ENCODE assay signal across 13 cellular contexts in genomic region chr3:4409415-4409814, GRCh38. TPM values are rescaled to one million over a fixed set of nuclear protein-coding genes. Genes with fewer than 3 reads are reported as not detected.
DNase-seq lines count a peak whose midpoint lies in the region; ATAC-seq, FAIRE-seq and TF ChIP-seq lines count a peak whose summit lies in the region.
"Had no signal": no experiment of that assay in that cellular context is flagged by ENCODE, and none has a peak within 500 bp of the region (broad histone marks: within the 10 kb centered on the region; RNA-seq: fewer than 3 reads in every experiment).

No MANE protein-coding gene starts in this region.

- peaks cover 62% of the 10 kb centered on the region for H3K36me3 Mint-ChIP-seq in T-cell

- no peak overlapping the region for H3K4me2 ChIP-seq in endothelial cell of umbilical vein (ENCODE audit: insufficient read depth, low read length)

- TF ChIP-seq CTCF in GM10266 (IDR thresholded peaks at IDR 0.05; ENCODE audit: control insufficient read depth, insufficient read depth, low read depth, missing control alignments): no peak
- no peak for TF ChIP-seq CTCF in endothelial cell of umbilical vein (IDR thresholded peaks at IDR 0.05; ENCODE audit: extremely low read depth in 1 of 2, insufficient read depth in 1 of 2, low read depth in 1 of 2, low read length in 2 of 2)
- TF ChIP-seq CTCF in psoas muscle (IDR thresholded peaks at IDR 0.05): no peak

- intact Hi-C loops in endothelial cell of umbilical vein (cut with micrococcal nuclease): no loop called here
- intact Hi-C loops in psoas muscle (cut with DNase I): no loop called here

- H3K27ac Mint-ChIP-seq in T-cell: peak overlapping the region; percentile 28 to 79
- H3K27ac Mint-ChIP-seq: CD4-positive, alpha-beta T cell had no signal

- H3K4me3 ChIP-seq in endothelial cell of umbilical vein (replicated peaks in 1 of 3; ENCODE audit: insufficient read depth in 1 of 3, low read depth in 1 of 3, low read length in 3 of 3) (no peak overlapping the region), psoas muscle (no peak overlapping the region)
- H3K4me3 ChIP-seq: MG63 had no signal

- H3K9me1 ChIP-seq in endothelial cell of umbilical vein (replicated peaks; ENCODE audit: control insufficient read depth, extremely low read depth, insufficient read depth, low read length): no peaks in the 10 kb centered on the region

- BruUV-seq in endothelial cell of umbilical vein (replicated peaks; lab: Mats Ljungman, UMichigan): no TSS peak

- dilution Hi-C loops in endothelial cell of umbilical vein (cut with MboI; ENCODE audit: extremely low pct_ligation_motif_present, low sequenced_read_pairs): no loop called here

- H3K36me3 ChIP-seq in endothelial cell of umbilical vein (ENCODE audit: control insufficient read depth in 2 of 2, extremely low read depth in 1 of 2, insufficient read depth in 2 of 2, low read length in 2 of 2): no peaks in the 10 kb centered on the region
- peaks cover 0 to 40% of the 10 kb centered on the region in 2 donors for H3K36me3 ChIP-seq in psoas muscle (ENCODE audit: insufficient read depth in 1 of 2, low read depth in 1 of 2)
- H3K36me3 ChIP-seq: MG63 had no signal

- H2AFZ ChIP-seq in endothelial cell of umbilical vein (ENCODE audit: low read depth, low read length): no peak overlapping the region

- H3K27ac ChIP-seq in endothelial cell of umbilical vein (ENCODE audit: insufficient read depth, low read depth, low read length) (no peak overlapping the region), psoas muscle (no peak overlapping the region)

- no peaks in the 10 kb centered on the region for H3K27me3 Mint-ChIP-seq in T-cell
- H3K27me3 Mint-ChIP-seq: CD4-positive, alpha-beta T cell had no signal

- H3K4me1 Mint-ChIP-seq in T-cell: peaks cover 0 to 23% (median 21%) of the 10 kb centered on the region in 3 donors

- H3K4me1 ChIP-seq in endothelial cell of umbilical vein (ENCODE audit: control insufficient read depth, extremely low read depth, insufficient read depth, low read length): peaks cover 11% of the 10 kb centered on the region
- H3K4me1 ChIP-seq in psoas muscle: no peaks in the 10 kb centered on the region

- peak; percentile 70 for FAIRE-seq in endothelial cell of umbilical vein (lab: Jason Lieb, UNC)
- FAIRE-seq: H1 had no signal

- DNase-seq in GM10266 (ENCODE audit: extremely low spot score) (peak; percentile 10), T-cell (no peak), endothelial cell of umbilical vein (ENCODE audit: low read depth, low spot score) (no peak), COLO668 (lab: John Stamatoyannopoulos, UW; ENCODE audit: unreplicated experiment) (no peak), AG08396 (ENCODE audit: low spot score) (no peak), psoas muscle (no peak)
- DNase-seq: CD4-positive, alpha-beta T cell; left cardiac atrium; MG63; NCI-H345 had no signal

- no peaks in the 10 kb centered on the region for H4K20me1 ChIP-seq in endothelial cell of umbilical vein (replicated peaks; ENCODE audit: control insufficient read depth, extremely low read depth, insufficient read depth, low read length)

- no peaks in the 10 kb centered on the region for H3K9me3 ChIP-seq in endothelial cell of umbilical vein (replicated peaks; ENCODE audit: control insufficient read depth, insufficient read depth, low read length)
- H3K9me3 ChIP-seq in psoas muscle: no peaks in the 10 kb centered on the region
- H3K9me3 ChIP-seq: MG63 had no signal

- no peaks in the 10 kb centered on the region for H3K9me3 Mint-ChIP-seq in T-cell
- H3K9me3 Mint-ChIP-seq: CD4-positive, alpha-beta T cell had no signal

- TF ChIP-seq POLR2A in endothelial cell of umbilical vein (IDR thresholded peaks at IDR 0.05; ENCODE audit: low read depth, low read length): no peak

- CTCF ChIA-PET in T-cell (lab: Charles Lee) (interaction anchor here in 1 of 2 donors (0.7 to 1.5 kb wide), 2 partner anchors 59 to 233 kb away, joined by 3 to 4 read pairs; no protein-coding TSS in a partner anchor), endothelial cell of umbilical vein (lab: Charles Lee) (interaction anchor here (1.0 to 2.6 kb wide), 4 partner anchors 11 to 224 kb away, joined by 4 to 9 read pairs (median 4); no protein-coding TSS in a partner anchor)

- POLR2A ChIA-PET in T-cell (lab: Charles Lee) (interaction anchor here in 1 of 2 donors (0.5 kb wide), 1 partner anchor 88 kb away, joined by 18 read pairs; no protein-coding TSS in a partner anchor), endothelial cell of umbilical vein (lab: Charles Lee) (no interaction called here)

- H3K9ac ChIP-seq in endothelial cell of umbilical vein (replicated peaks; ENCODE audit: extremely low read depth, insufficient read depth, low read length): no peak overlapping the region

- H3K4me3 Mint-ChIP-seq in T-cell: no peak overlapping the region
- H3K4me3 Mint-ChIP-seq: CD4-positive, alpha-beta T cell had no signal

- H3K27me3 ChIP-seq in endothelial cell of umbilical vein (ENCODE audit: control insufficient read depth in 2 of 2, insufficient read depth in 2 of 2, low read length in 2 of 2) (no peaks in the 10 kb centered on the region), psoas muscle (ENCODE audit: insufficient read depth in 3 of 3, low read length in 2 of 3) (no peaks in the 10 kb centered on the region)
- H3K27me3 ChIP-seq: MG63 had no signal

- WGBS in psoas muscle, 3 donors: 73 to 76% (median 75%) methylated on average over 4 of the region's 4 CpGs

- H3K79me2 ChIP-seq in endothelial cell of umbilical vein (ENCODE audit: control insufficient read depth, insufficient read depth, low read length): no peaks in the 10 kb centered on the region

- ATAC-seq in GM19395 (IDR thresholded peaks at IDR 0.05; ENCODE audit: unreplicated experiment) (peak; percentile 43), T-cell (replicated peaks in 1 of 4) (no peak), HG02759 (IDR thresholded peaks at IDR 0.05; ENCODE audit: unreplicated experiment) (no peak), psoas muscle (no peak)
- ATAC-seq: left cardiac atrium had no signal

TF ChIP-seq in endothelial cell of umbilical vein, 7 proteins besides CTCF, POLR2A, EP300 and RAD21:
- no peak for TF ChIP-seq MYC (IDR thresholded peaks at IDR 0.05; ENCODE audit: low read depth, low read length)
- TF ChIP-seq FOS (IDR thresholded peaks at IDR 0.05; ENCODE audit: borderline replicate concordance, insufficient read depth, low read length): no peak
- no peak for TF ChIP-seq POLR2AphosphoS5 (IDR thresholded peaks at IDR 0.05; ENCODE audit: insufficient read depth, low read depth, low read length)
- no peak for TF ChIP-seq GATA2 (IDR thresholded peaks at IDR 0.05; ENCODE audit: insufficient read depth, insufficient read length, low read depth, low read length)
- no peak for TF ChIP-seq EZH2 (IDR thresholded peaks at IDR 0.05; ENCODE audit: borderline replicate concordance, low read depth, low read length, severe bottlenecking)

RNA-seq across cellular contexts. Expression of gene SUMF1, which starts 57.7 kb away (rescaled TPM):
- total RNA-seq in T-cell (10 to 100 TPM; 15.5 to 20.8 (median 17.2) TPM), endothelial cell of umbilical vein (26.6 and 31.5 TPM in 2 replicates), psoas muscle (1 to 10 TPM; 4.6 to 6.4 (median 5.1) TPM)
- polyA plus RNA-seq in endothelial cell of umbilical vein (46.8 and 52.2 TPM in 2 replicates), psoas muscle (1 to 10 TPM; 3.0 to 7.6 (median 5.0) TPM)
- polyA plus RNA-seq in endothelial cell of umbilical vein (2011; cell fraction: cytosol; rRNA removed): 31.8 and 34.5 TPM in 2 replicates
- 18.1 and 19.8 TPM in 2 replicates for polyA plus RNA-seq in endothelial cell of umbilical vein (2011; cell fraction: nucleus; rRNA removed)
- polyA plus RNA-seq in endothelial cell of umbilical vein (2012): 27.8 and 28.8 TPM in 2 replicates
- 34.7 and 45.9 TPM in 2 replicates for polyA minus RNA-seq in endothelial cell of umbilical vein
- 11.6 TPM for polyA minus RNA-seq in endothelial cell of umbilical vein (2011; cell fraction: cytosol; rRNA and poly(A)+ RNA removed)
- polyA minus RNA-seq in endothelial cell of umbilical vein (2011; cell fraction: nucleus; rRNA and poly(A)+ RNA removed): 26.6 and 28.3 TPM in 2 replicates
